Comparison of ENCODE assay signal across 1 cellular context in the genomic region with DNA sequence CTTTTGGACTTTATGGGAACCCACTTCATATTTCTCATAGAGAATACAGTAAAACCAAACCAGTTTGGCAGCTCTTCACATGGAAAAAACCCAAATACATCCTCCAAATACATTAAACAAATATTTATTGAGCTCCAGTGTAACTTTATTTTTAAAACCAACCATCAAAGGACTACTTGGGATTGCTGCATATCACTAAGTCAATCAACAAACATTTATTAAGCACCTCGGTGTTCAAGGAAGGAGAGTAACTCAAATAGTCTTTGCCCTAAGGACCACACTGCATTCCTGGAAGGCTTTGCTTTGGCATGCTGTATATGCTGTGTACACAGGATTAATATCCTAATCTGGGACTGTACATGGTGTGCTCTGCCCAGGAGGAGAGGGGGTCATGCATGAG.
TF ChIP-seq lines count a peak whose summit lies in the region.

No MANE protein-coding gene starts in this region.

TF ChIP-seq in GM12878, 131 proteins besides CTCF, POLR2A, EP300 and RAD21:
- TF ChIP-seq SIX5 (IDR thresholded peaks at IDR 0.05; ENCODE audit: low read depth, low read length, severe bottlenecking) (no peak), MYB (IDR thresholded peaks at IDR 0.05; ENCODE audit: borderline replicate concordance, low read depth, low read length) (no peak), POLR2AphosphoS5 (IDR thresholded peaks at IDR 0.05; ENCODE audit: low read length) (no peak), CBX5 (IDR thresholded peaks at IDR 0.05; ENCODE audit: low read depth) (no peak), ZNF24 (IDR thresholded peaks at IDR 0.05) (no peak), IKZF2 (IDR thresholded peaks at IDR 0.05) (no peak), PAX8 (IDR thresholded peaks at IDR 0.05) (no peak), IRF5 (IDR thresholded peaks at IDR 0.05; ENCODE audit: borderline replicate concordance) (no peak), NR2C2 (IDR thresholded peaks at IDR 0.05; ENCODE audit: borderline replicate concordance, control insufficient read depth, insufficient read length, low read depth) (no peak), ZBED1 (IDR thresholded peaks at IDR 0.05; ENCODE audit: borderline replicate concordance) (no peak), CEBPB (IDR thresholded peaks at IDR 0.05; ENCODE audit: borderline replicate concordance in 1 of 2, low read depth in 2 of 2, low read length in 2 of 2) (no peak), PBX3 (IDR thresholded peaks at IDR 0.05; ENCODE audit: insufficient replicate concordance, low read depth, low read length) (no peak), RAD51 (IDR thresholded peaks at IDR 0.05) (no peak), TCF7 (IDR thresholded peaks at IDR 0.05; ENCODE audit: borderline replicate concordance) (no peak), RFX5 (IDR thresholded peaks at IDR 0.05; ENCODE audit: low read depth, low read length) (no peak), TAF1 (IDR thresholded peaks at IDR 0.05; ENCODE audit: borderline replicate concordance, low read depth, low read length) (no peak)
- TF ChIP-seq, protein P1, sequence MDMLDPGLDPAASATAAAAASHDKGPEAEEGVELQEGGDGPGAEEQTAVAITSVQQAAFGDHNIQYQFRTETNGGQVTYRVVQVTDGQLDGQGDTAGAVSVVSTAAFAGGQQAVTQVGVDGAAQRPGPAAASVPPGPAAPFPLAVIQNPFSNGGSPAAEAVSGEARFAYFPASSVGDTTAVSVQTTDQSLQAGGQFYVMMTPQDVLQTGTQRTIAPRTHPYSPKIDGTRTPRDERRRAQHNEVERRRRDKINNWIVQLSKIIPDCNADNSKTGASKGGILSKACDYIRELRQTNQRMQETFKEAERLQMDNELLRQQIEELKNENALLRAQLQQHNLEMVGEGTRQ (IDR thresholded peaks at IDR 0.05; ENCODE audit: borderline replicate concordance, low read depth, low read length), result no peak
